7 cellular contexts compared by ENCODE assay signal in genomic region chr1:207051615-207051943, GRCh38. TPM values are rescaled to one million over a fixed set of nuclear protein-coding genes. Genes with fewer than 3 reads are reported as not detected.
DNase-seq lines count a peak whose midpoint lies in the region; ATAC-seq and TF ChIP-seq lines count a peak whose summit lies in the region.

No MANE protein-coding gene starts in this region.

- peak overlapping the region; percentile 95 for H3K4me3 Mint-ChIP-seq in WTC11

- H3K4me1 Mint-ChIP-seq in WTC11, result peaks cover 48% of the 10 kb centered on the region

- peak overlapping the region; percentile 98 for H3K27ac Mint-ChIP-seq in WTC11

- H3K9me3 ChIP-seq in HUES64 (ENCODE audit: insufficient read depth, low read depth, low read length) (no peaks in the 10 kb centered on the region), skeletal muscle tissue (ENCODE audit: control insufficient read depth in 3 of 3, low read length in 3 of 3) (no peaks in the 10 kb centered on the region), aorta (ENCODE audit: control insufficient read depth, low read length) (no peaks in the 10 kb centered on the region)

- ATAC-seq in WTC11 (no peak), foreskin keratinocyte (no peak), HG03378 (IDR thresholded peaks at IDR 0.05; ENCODE audit: unreplicated experiment) (no peak), aorta (ENCODE audit: low FRiP score) (no peak)

- 94% methylated on average over 6 of the region's 6 CpGs for WGBS in HUES64
- WGBS in aorta, 2 donors, result 80 to 86% methylated on average over 6 of the region's 6 CpGs

- CTCF ChIA-PET in WTC11 (lab: Charles Lee), result no interaction called here

- H3K36me3 Mint-ChIP-seq in WTC11, result peaks cover 28% of the 10 kb centered on the region

- H3K27ac ChIP-seq in HUES64 (ENCODE audit: low read depth, low read length) (no peak overlapping the region), foreskin keratinocyte (peak overlapping the region; percentile 98), skeletal muscle tissue (ENCODE audit: low read depth, low read length) (peak overlapping the region; percentile 94), aorta (ENCODE audit: low read depth in 1 of 2, low read length in 2 of 2) (no peak overlapping the region)

- H3K9ac ChIP-seq in HUES64 (ENCODE audit: low read depth, low read length) (peak overlapping the region; percentile 97; the same call in 1 of the 2 replicates), skeletal muscle tissue (ENCODE audit: low read depth in 1 of 3, low read length in 3 of 3) (peak overlapping the region in 1 of 3 donors; percentile 91)

- TF ChIP-seq CTCF in WTC11 (IDR thresholded peaks at IDR 0.05), result no peak
- no peak for TF ChIP-seq CTCF in foreskin keratinocyte (conservative IDR thresholded peaks at IDR 0.05)

- DNase-seq in WTC11 (ENCODE audit: low spot score) (no peak), foreskin keratinocyte (no peak), NCI-H128 (lab: John Stamatoyannopoulos, UW; ENCODE audit: unreplicated experiment) (no peak), aorta (no peak)

- intact Hi-C loops in aorta (cut with DNase I), result no loop called here

- H3K27me3 Mint-ChIP-seq in WTC11 (ENCODE audit: low read depth), result no peaks in the 10 kb centered on the region

- POLR2A ChIA-PET in WTC11 (lab: Charles Lee), result no interaction called here

- H3K9me3 Mint-ChIP-seq in WTC11, result no peaks in the 10 kb centered on the region

- no peaks in the 10 kb centered on the region for H3K27me3 ChIP-seq in HUES64 (ENCODE audit: insufficient read depth, low read length)
- H3K27me3 ChIP-seq in foreskin keratinocyte, result no peaks in the 10 kb centered on the region
- no peaks in the 10 kb centered on the region for H3K27me3 ChIP-seq in skeletal muscle tissue (ENCODE audit: control insufficient read depth in 3 of 3, insufficient read depth in 3 of 3, low read length in 3 of 3)
- no peaks in the 10 kb centered on the region for H3K27me3 ChIP-seq in aorta (ENCODE audit: control insufficient read depth in 1 of 2, insufficient read depth in 2 of 2, low read length in 1 of 2)

- H3K4me3 ChIP-seq in HUES64 (ENCODE audit: low read length) (peak overlapping the region; percentile 93), skeletal muscle tissue (ENCODE audit: low read length in 3 of 3) (peak overlapping the region; percentile 76 to 97 (median 91)), aorta (ENCODE audit: low read length in 2 of 2) (no peak overlapping the region)

- H3K4me1 ChIP-seq in HUES64 (ENCODE audit: insufficient read depth, low read length) (peaks cover 20% of the 10 kb centered on the region), foreskin keratinocyte (peaks cover 24% of the 10 kb centered on the region), skeletal muscle tissue (ENCODE audit: control insufficient read depth in 3 of 3, insufficient read depth in 3 of 3, low read length in 3 of 3) (peaks cover 17 to 32% (median 17%) of the 10 kb centered on the region in 3 donors), aorta (ENCODE audit: control insufficient read depth in 1 of 2, insufficient read depth in 2 of 2, low read length in 2 of 2) (peaks cover 0 to 3% of the 10 kb centered on the region in 2 donors)

- peaks cover 31% of the 10 kb centered on the region for H3K36me3 ChIP-seq in HUES64 (ENCODE audit: insufficient read depth, low read length)
- H3K36me3 ChIP-seq in skeletal muscle tissue (ENCODE audit: control insufficient read depth in 3 of 3, insufficient read depth in 3 of 3, low read length in 3 of 3), result peaks cover 8 to 10% (median 10%) of the 10 kb centered on the region in 3 donors
- peaks cover 4% of the 10 kb centered on the region in 2 donors for H3K36me3 ChIP-seq in aorta (ENCODE audit: control insufficient read depth in 1 of 2, insufficient read depth in 2 of 2, low read length in 1 of 2)

TF ChIP-seq in WTC11, 78 proteins besides CTCF, POLR2A, EP300 and RAD21:
- TF ChIP-seq ATF3 (CRISPR knock-in tag; conservative IDR thresholded peaks at IDR 0.05) (no peak), USF1 (CRISPR knock-in tag; IDR thresholded peaks at IDR 0.05) (no peak), ZMAT4 (CRISPR knock-in tag; IDR thresholded peaks at IDR 0.05) (no peak), MLX (CRISPR knock-in tag; IDR thresholded peaks at IDR 0.05) (no peak), ZNF423 (CRISPR knock-in tag; IDR thresholded peaks at IDR 0.05) (no peak), ZNF138 (CRISPR knock-in tag; conservative IDR thresholded peaks at IDR 0.05) (no peak)

RNA-seq across cellular contexts. Expression of gene YOD1, which starts 0.6 kb away (rescaled TPM):
- 6.5 TPM for polyA plus RNA-seq in HUES64 (2013, experiment 1 of 2)
- 7.9 TPM for polyA plus RNA-seq in HUES64 (2013, experiment 2 of 2)
- total RNA-seq in WTC11 (2021) (9.8 to 12.0 TPM (median 10.2 TPM) in 3 replicates), foreskin keratinocyte (9.3 and 9.6 TPM in 2 replicates), skeletal muscle tissue (13.0 TPM), aorta (1 to 10 TPM; 5.5 to 6.6 TPM)
- polyA plus RNA-seq in foreskin keratinocyte (1.8 and 2.3 TPM in 2 replicates), aorta (1 to 10 TPM in 1 of 2 donors, under 1 TPM in 1; 0.75 to 2.7 TPM)

RNA-seq across cellular contexts. Expression of gene PFKFB2, which starts 1.5 kb away (rescaled TPM):
- polyA plus RNA-seq in HUES64 (2013, experiment 1 of 2), result 5.9 TPM
- polyA plus RNA-seq in HUES64 (2013, experiment 2 of 2), result 7.8 TPM
- total RNA-seq in WTC11 (2021) (16.8 to 21.0 TPM (median 20.9 TPM) in 3 replicates), foreskin keratinocyte (12.1 and 12.5 TPM in 2 replicates), skeletal muscle tissue (3.7 TPM), aorta (10 to 100 TPM in 1 of 2 donors, 1 to 10 TPM in 1; 9.6 to 13.7 TPM)
- polyA plus RNA-seq in foreskin keratinocyte (2.6 and 3.1 TPM in 2 replicates), aorta (1 to 10 TPM; 3.0 to 6.0 TPM)

RNA-seq across cellular contexts. Expression of gene C1orf116, which starts 19.0 kb away (rescaled TPM):
- polyA plus RNA-seq in HUES64 (2013, experiment 1 of 2), result 1.5 TPM
- polyA plus RNA-seq in HUES64 (2013, experiment 2 of 2), result 2.2 TPM
- 2.3 to 2.7 TPM (median 2.4 TPM) in 3 replicates for total RNA-seq in WTC11 (2021)
- 76.9 and 78.2 TPM in 2 replicates for total RNA-seq in foreskin keratinocyte
- 56.6 and 69.5 TPM in 2 replicates for polyA plus RNA-seq in foreskin keratinocyte
- total RNA-seq in skeletal muscle tissue, result not detected
- under 1 TPM; 0.13 to 0.36 TPM for total RNA-seq in aorta
- 1 to 10 TPM in 1 of 2 donors, under 1 TPM in 1; 0.08 to 2.8 TPM for polyA plus RNA-seq in aorta

RNA-seq across cellular contexts. Expression of gene C4BPB, which starts 37.1 kb away (rescaled TPM):
- polyA plus RNA-seq in HUES64 (2013, experiment 1 of 2), result not detected
- polyA plus RNA-seq in HUES64 (2013, experiment 2 of 2), result 0.51 TPM
- total RNA-seq in WTC11 (2021) (0.26 to 0.30 TPM in 2 of 3 replicates, not detected in the other), foreskin keratinocyte (not detected in 2 replicates), skeletal muscle tissue (not detected), aorta (10 to 100 TPM in 1 of 2 donors, under 1 TPM in 1; 0.94 to 10.7 TPM)
- polyA plus RNA-seq in foreskin keratinocyte (not detected in 2 replicates), aorta (1 to 10 TPM; 1.7 to 8.6 TPM)

RNA-seq across cellular contexts. Expression of gene C4BPA, which starts 52.5 kb away (rescaled TPM):
- polyA plus RNA-seq in HUES64 (2013, experiment 1 of 2), result not detected
- polyA plus RNA-seq in HUES64 (2013, experiment 2 of 2), result not detected
- total RNA-seq in WTC11 (2021) (0.23 to 0.39 TPM (median 0.30 TPM) in 3 replicates), foreskin keratinocyte (not detected in 2 replicates), skeletal muscle tissue (0.52 TPM), aorta (under 1 TPM in 1 of 2 donors, not detected in 1; 0.33 TPM)
- polyA plus RNA-seq in foreskin keratinocyte (not detected in 2 replicates), aorta (under 1 TPM in 1 of 2 donors, not detected in 1; 0.50 TPM)

Comparison
In these comparisons a context has a peak if more than half of its experiments do, and no peak if none do; other contexts are left out.
1. H3K27ac ChIP-seq: peak in foreskin keratinocyte (single experiment) and skeletal muscle tissue (single experiment); none in HUES64 (single experiment) and aorta (0 of 2).
2. H3K4me3 ChIP-seq: peak in HUES64 (single experiment) and skeletal muscle tissue (3 of 3); none in aorta (0 of 2).
3. RNA of gene C1orf116, which starts 19.0 kb away (total RNA-seq): 76.9 to 78.2 TPM in foreskin keratinocyte; 2.3 to 2.7 TPM in WTC11, 0.13 to 0.36 TPM in aorta and not detected in skeletal muscle tissue (single experiment); every median in the first group is over 10 times any median in the second.